11 cellular contexts compared by ENCODE assay signal in the genomic region with DNA sequence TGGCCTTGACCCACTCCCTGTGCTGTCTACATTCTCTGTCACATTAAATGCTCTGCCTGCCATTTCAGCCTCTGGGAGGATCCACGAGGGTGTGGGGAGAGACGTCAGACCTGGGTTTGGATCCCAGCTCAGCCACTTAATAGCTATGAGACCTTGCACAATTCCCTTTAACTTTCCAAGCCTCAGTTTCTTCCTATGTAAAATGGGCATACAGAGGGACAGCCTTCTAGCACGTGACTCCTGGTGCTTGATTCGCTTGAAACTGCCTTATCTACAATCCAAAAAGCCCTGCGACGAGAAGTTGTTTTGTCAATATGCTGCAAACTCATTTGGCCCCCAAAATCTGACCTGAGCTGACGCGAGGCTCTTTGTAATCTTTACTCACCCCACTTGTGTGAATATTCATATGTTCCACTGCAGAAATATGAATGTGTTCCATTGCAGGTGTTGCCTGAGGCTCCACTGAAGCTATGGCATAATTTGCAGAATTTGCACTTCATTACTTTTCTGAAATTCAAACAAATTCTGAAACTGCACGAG. TPM values are rescaled to one million over a fixed set of nuclear protein-coding genes. Genes with fewer than 3 reads are reported as not detected.
DNase-seq lines count a peak whose midpoint lies in the region; ATAC-seq and TF ChIP-seq lines count a peak whose summit lies in the region.
"Had no signal": no experiment of that assay in that cellular context is flagged by ENCODE, and none has a peak within 500 bp of the region (broad histone marks: within the 10 kb centered on the region; RNA-seq: fewer than 3 reads in every experiment).

No MANE protein-coding gene starts in this region.

- TF ChIP-seq CTCF in RWPE2 (IDR thresholded peaks at IDR 0.05; ENCODE audit: poor library complexity, severe bottlenecking) (no peak), esophagus muscularis mucosa (IDR thresholded peaks at IDR 0.05) (no peak), thoracic aorta (IDR thresholded peaks at IDR 0.05) (no peak)

- peak; percentile 24 for DNase-seq in activated naive CD4-positive, alpha-beta T cell treated with Interleukin-2 at 50 U/mL for 16 hours
- DNase-seq in activated naive CD4-positive, alpha-beta T cell (lab: John Stamatoyannopoulos, UW), result no peak
- DNase-seq in RWPE2 (ENCODE audit: low spot score) (no peak), esophagus muscularis mucosa (ENCODE audit: extremely low spot score) (no peak), thoracic aorta (ENCODE audit: low spot score) (no peak)
- DNase-seq: BE2C, NCI-H510A treated with DMSO at 0.1 percent for 48 hours, nucleus accumbens had no signal

- WGBS in esophagus muscularis mucosa, result 49% methylated on average over 9 of the region's 9 CpGs

- no peak overlapping the region for H3K4me3 ChIP-seq in RWPE2 (ENCODE audit: severe bottlenecking)
- H3K4me3 ChIP-seq in esophagus muscularis mucosa, result no peak overlapping the region
- no peak overlapping the region for H3K4me3 ChIP-seq in thoracic aorta

- H3K27me3 ChIP-seq in RWPE2 (ENCODE audit: insufficient read depth, poor library complexity, severe bottlenecking), result no peaks in the 10 kb centered on the region
- H3K27me3 ChIP-seq in esophagus muscularis mucosa, result no peaks in the 10 kb centered on the region
- H3K27me3 ChIP-seq in thoracic aorta (replicated peaks; ENCODE audit: insufficient read depth), result no peaks in the 10 kb centered on the region
- H3K27me3 ChIP-seq: BE2C had no signal

- intact Hi-C loops in esophagus muscularis mucosa (cut with DNase I), result no loop called here

- H3K27ac ChIP-seq in RWPE2 (ENCODE audit: poor library complexity, severe bottlenecking) (peak overlapping the region; percentile 87), esophagus muscularis mucosa (replicated peaks in 1 of 4) (peak overlapping the region; percentile 48 to 67 (median 58)), thoracic aorta (peak overlapping the region; percentile 70 to 72)

- H3K36me3 ChIP-seq in RWPE2 (ENCODE audit: low read depth), result no peaks in the 10 kb centered on the region
- H3K36me3 ChIP-seq in esophagus muscularis mucosa, result no peaks in the 10 kb centered on the region
- no peaks in the 10 kb centered on the region for H3K36me3 ChIP-seq in thoracic aorta
- H3K36me3 ChIP-seq: BE2C had no signal

- no peak for TF ChIP-seq EP300 in esophagus muscularis mucosa (IDR thresholded peaks at IDR 0.05)

- H3K4me1 ChIP-seq in RWPE2 (ENCODE audit: insufficient read depth, poor library complexity, severe bottlenecking), result peaks cover 53% of the 10 kb centered on the region
- peaks cover 24 to 69% (median 67%) of the 10 kb centered on the region in 4 donors for H3K4me1 ChIP-seq in esophagus muscularis mucosa
- H3K4me1 ChIP-seq in thoracic aorta (ENCODE audit: control insufficient read depth in 1 of 2, low read depth in 2 of 2), result peaks cover 26 to 51% of the 10 kb centered on the region in 2 donors

- TF ChIP-seq POLR2A in esophagus muscularis mucosa (IDR thresholded peaks at IDR 0.05; ENCODE audit: low read depth), result no peak

- ATAC-seq in RWPE2 (ENCODE audit: low read depth) (no peak), thoracic aorta (ENCODE audit: insufficient number of reproducible peaks, low FRiP score, low read depth) (no peak), GM21367 (IDR thresholded peaks at IDR 0.05; ENCODE audit: unreplicated experiment) (no peak), GM18867 (IDR thresholded peaks at IDR 0.05; ENCODE audit: unreplicated experiment) (no peak), HG02852 (IDR thresholded peaks at IDR 0.05; ENCODE audit: unreplicated experiment) (no peak)

- H3K9me3 ChIP-seq in RWPE2 (ENCODE audit: severe bottlenecking) (no peaks in the 10 kb centered on the region), esophagus muscularis mucosa (no peaks in the 10 kb centered on the region), thoracic aorta (no peaks in the 10 kb centered on the region)
- H3K9me3 ChIP-seq: BE2C had no signal

RNA-seq across cellular contexts. Expression of a gene that starts 40.1 kb away (rescaled TPM):
- total RNA-seq in esophagus muscularis mucosa (10 to 100 TPM; 19.4 to 39.5 (median 32.8) TPM), thoracic aorta (10 to 100 TPM in 1 of 2 donors, 1 to 10 TPM in 1; 4.2 to 14.6 TPM)
